ENCODE assay signal across 2 cellular contexts in the genomic region with DNA sequence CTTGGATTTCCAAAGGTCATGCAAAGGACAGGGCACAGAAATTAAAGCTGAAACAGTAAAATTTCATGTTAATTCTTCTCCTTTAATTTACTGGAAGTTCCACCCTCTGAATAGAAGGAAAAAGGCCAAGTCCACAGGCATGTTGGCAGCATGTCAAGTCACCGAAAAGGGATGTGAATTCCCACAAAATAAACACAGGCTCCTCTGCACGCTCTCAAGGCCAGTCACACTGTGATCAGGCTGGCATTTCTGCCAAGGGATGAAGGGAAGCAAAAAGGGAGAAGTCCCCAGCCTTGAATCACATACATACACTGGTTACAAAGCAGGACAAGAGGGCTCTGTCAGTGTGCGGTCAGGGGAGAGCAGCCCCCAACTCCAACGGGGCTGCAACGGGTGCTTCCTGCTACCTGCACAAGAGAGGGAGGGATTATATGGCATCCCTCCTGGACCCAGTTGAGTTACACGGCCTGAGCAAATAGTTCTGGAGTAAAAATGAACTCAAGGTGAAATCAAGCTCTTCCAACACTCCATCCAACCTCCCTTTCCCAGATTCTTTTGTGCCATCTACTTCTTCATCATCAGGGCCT.
TF ChIP-seq lines count a peak whose summit lies in the region.

No MANE protein-coding gene starts in this region.

TF ChIP-seq in IMR-90, 13 proteins besides CTCF, POLR2A, EP300 and RAD21:
- TF ChIP-seq NFE2L2 (IDR thresholded peaks at IDR 0.05; ENCODE audit: low read depth, low read length): no peak
- TF ChIP-seq MAZ (IDR thresholded peaks at IDR 0.05; ENCODE audit: borderline replicate concordance, low read depth, low read length): no peak
- TF ChIP-seq CHD1 (IDR thresholded peaks at IDR 0.05; ENCODE audit: low read depth, low read length): no peak
- TF ChIP-seq, protein P1, sequence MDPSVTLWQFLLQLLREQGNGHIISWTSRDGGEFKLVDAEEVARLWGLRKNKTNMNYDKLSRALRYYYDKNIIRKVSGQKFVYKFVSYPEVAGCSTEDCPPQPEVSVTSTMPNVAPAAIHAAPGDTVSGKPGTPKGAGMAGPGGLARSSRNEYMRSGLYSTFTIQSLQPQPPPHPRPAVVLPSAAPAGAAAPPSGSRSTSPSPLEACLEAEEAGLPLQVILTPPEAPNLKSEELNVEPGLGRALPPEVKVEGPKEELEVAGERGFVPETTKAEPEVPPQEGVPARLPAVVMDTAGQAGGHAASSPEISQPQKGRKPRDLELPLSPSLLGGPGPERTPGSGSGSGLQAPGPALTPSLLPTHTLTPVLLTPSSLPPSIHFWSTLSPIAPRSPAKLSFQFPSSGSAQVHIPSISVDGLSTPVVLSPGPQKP (IDR thresholded peaks at IDR 0.05; ENCODE audit: borderline replicate concordance, low read depth, low read length): no peak
- no peak for TF ChIP-seq RCOR1 (IDR thresholded peaks at IDR 0.05; ENCODE audit: insufficient replicate concordance, low read length)
- TF ChIP-seq RFX5 (IDR thresholded peaks at IDR 0.05; ENCODE audit: low read depth, low read length): no peak
- no peak for TF ChIP-seq CEBPB (IDR thresholded peaks at IDR 0.05; ENCODE audit: low read depth, low read length)
- TF ChIP-seq SMC3 (IDR thresholded peaks at IDR 0.05; ENCODE audit: low read depth, low read length): no peak
- TF ChIP-seq, protein P2, sequence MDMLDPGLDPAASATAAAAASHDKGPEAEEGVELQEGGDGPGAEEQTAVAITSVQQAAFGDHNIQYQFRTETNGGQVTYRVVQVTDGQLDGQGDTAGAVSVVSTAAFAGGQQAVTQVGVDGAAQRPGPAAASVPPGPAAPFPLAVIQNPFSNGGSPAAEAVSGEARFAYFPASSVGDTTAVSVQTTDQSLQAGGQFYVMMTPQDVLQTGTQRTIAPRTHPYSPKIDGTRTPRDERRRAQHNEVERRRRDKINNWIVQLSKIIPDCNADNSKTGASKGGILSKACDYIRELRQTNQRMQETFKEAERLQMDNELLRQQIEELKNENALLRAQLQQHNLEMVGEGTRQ (IDR thresholded peaks at IDR 0.05; ENCODE audit: low read depth, low read length): no peak
- no peak for TF ChIP-seq FOS (IDR thresholded peaks at IDR 0.05; ENCODE audit: low read depth, low read length)
TF ChIP-seq in IMR-90: peak in this region for 0.

TF ChIP-seq in endothelial cell of umbilical vein, 7 proteins besides CTCF, POLR2A, EP300 and RAD21:
- TF ChIP-seq EZH2 (IDR thresholded peaks at IDR 0.05; ENCODE audit: borderline replicate concordance, low read depth, low read length, severe bottlenecking) (no peak), POLR2AphosphoS5 (IDR thresholded peaks at IDR 0.05; ENCODE audit: insufficient read depth, low read depth, low read length) (no peak), JUN (IDR thresholded peaks at IDR 0.05; ENCODE audit: borderline replicate concordance, insufficient read depth, insufficient read length, low read depth) (no peak), FOS (IDR thresholded peaks at IDR 0.05; ENCODE audit: borderline replicate concordance, insufficient read depth, low read length) (no peak), MYC (IDR thresholded peaks at IDR 0.05; ENCODE audit: low read depth, low read length) (no peak), GATA2 (IDR thresholded peaks at IDR 0.05; ENCODE audit: insufficient read depth, insufficient read length, low read depth, low read length) (no peak)
- TF ChIP-seq, protein P3, sequence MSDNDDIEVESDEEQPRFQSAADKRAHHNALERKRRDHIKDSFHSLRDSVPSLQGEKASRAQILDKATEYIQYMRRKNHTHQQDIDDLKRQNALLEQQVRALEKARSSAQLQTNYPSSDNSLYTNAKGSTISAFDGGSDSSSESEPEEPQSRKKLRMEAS (IDR thresholded peaks at IDR 0.05; ENCODE audit: insufficient read depth, insufficient read length): no peak
